15 cellular contexts compared by ENCODE assay signal in genomic region chr14:103022669-103023044, GRCh38. TPM values are rescaled to one million over a fixed set of nuclear protein-coding genes. Genes with fewer than 3 reads are reported as not detected.
DNase-seq lines count a peak whose midpoint lies in the region; ATAC-seq and TF ChIP-seq lines count a peak whose summit lies in the region.
"Had no signal": no experiment of that assay in that cellular context is flagged by ENCODE, and none has a peak within 500 bp of the region (broad histone marks: within the 10 kb centered on the region; RNA-seq: fewer than 3 reads in every experiment).

No MANE protein-coding gene starts in this region.

- H3K36me3 Mint-ChIP-seq in dendritic cell treated with granulocyte-macrophage colony-stimulating factor and Interleukin-4, amounts not matched to agents 40 ng/mL and 50 ng/mL, for 4 days (ENCODE audit: low read depth), result peaks cover 27% of the 10 kb centered on the region
- peaks cover 57% of the 10 kb centered on the region for H3K36me3 Mint-ChIP-seq in nephron progenitor cell (ENCODE audit: low read depth)
- H3K36me3 Mint-ChIP-seq in activated T-cell treated with anti-CD3 and anti-CD28 coated beads, Interleukin-2, amount 50 U/mL, for 72 hours (ENCODE audit: insufficient read depth in 2 of 2), result peaks cover 0 to 4% of the 10 kb centered on the region in 2 donors
- H3K36me3 Mint-ChIP-seq: CD14-positive monocyte had no signal

- peaks cover 7% of the 10 kb centered on the region; the same call in 1 of the 2 replicates for H3K9me3 ChIP-seq in NT2/D1 (ENCODE audit: insufficient read depth, low read length)
- H3K9me3 ChIP-seq: thyroid gland had no signal

- H3K4me1 Mint-ChIP-seq in dendritic cell treated with granulocyte-macrophage colony-stimulating factor and Interleukin-4, amounts not matched to agents 40 ng/mL and 50 ng/mL, for 4 days (ENCODE audit: low read depth), result peaks cover 44% of the 10 kb centered on the region
- H3K4me1 Mint-ChIP-seq in nephron progenitor cell, result peaks cover 68% of the 10 kb centered on the region
- peaks cover 13% of the 10 kb centered on the region for H3K4me1 Mint-ChIP-seq in activated T-cell treated with anti-CD3 and anti-CD28 coated beads, Interleukin-2, amount 50 U/mL, for 72 hours (ENCODE audit: low read depth)

- intact Hi-C loops in dendritic cell treated with granulocyte-macrophage colony-stimulating factor and Interleukin-4, amounts not matched to agents 40 ng/mL and 50 ng/mL, for 4 days (cut with micrococcal nuclease), result no loop called here

- H3K9me3 Mint-ChIP-seq in dendritic cell treated with granulocyte-macrophage colony-stimulating factor and Interleukin-4, amounts not matched to agents 40 ng/mL and 50 ng/mL, for 4 days, result no peaks in the 10 kb centered on the region
- peaks cover 27% of the 10 kb centered on the region for H3K9me3 Mint-ChIP-seq in nephron progenitor cell
- H3K9me3 Mint-ChIP-seq in activated T-cell treated with anti-CD3 and anti-CD28 coated beads, Interleukin-2, amount 50 U/mL, for 72 hours, result no peaks in the 10 kb centered on the region

- peaks cover 7% of the 10 kb centered on the region for H3K4me1 ChIP-seq in NT2/D1 (ENCODE audit: insufficient read depth, insufficient read length)

- H3K9ac ChIP-seq in NT2/D1 (ENCODE audit: insufficient read length, low read depth), result peak overlapping the region; percentile 42

- DNase-seq in COR-L47 (lab: John Stamatoyannopoulos, UW), result peak; percentile 57
- no peak for DNase-seq in NT2/D1 (ENCODE audit: low read depth, low spot score)
- no peak for DNase-seq in nephron progenitor cell
- no peak for DNase-seq in NCI-H510A treated with DMSO at 0.1 percent for 48 hours (lab: John Stamatoyannopoulos, UW)
- no peak for DNase-seq in omental fat pad (ENCODE audit: low spot score)
- DNase-seq in activated T-cell treated with anti-CD3 and anti-CD28 coated beads, Interleukin-2, amount 50 U/mL, for 72 hours, result no peak
- no peak for DNase-seq in MV-4-11 (lab: John Stamatoyannopoulos, UW)
- DNase-seq: heart right ventricle; kidney glomerular epithelial cell; psoas muscle; stimulated activated CD4-positive, alpha-beta T cell treated with anti-CD3 and anti-CD28 coated beads, Interleukin-1b, Interleukin-23, amount 100 ng/mL, for 48 hours; WERI-Rb-1 had no signal

- H3K27ac Mint-ChIP-seq in dendritic cell treated with granulocyte-macrophage colony-stimulating factor and Interleukin-4, amounts not matched to agents 40 ng/mL and 50 ng/mL, for 4 days, result peak overlapping the region; percentile 33
- H3K27ac Mint-ChIP-seq in nephron progenitor cell, result peak overlapping the region; percentile 74
- H3K27ac Mint-ChIP-seq in activated T-cell treated with anti-CD3 and anti-CD28 coated beads, Interleukin-2, amount 50 U/mL, for 72 hours, result no peak overlapping the region

- no peak overlapping the region for H3K4me3 ChIP-seq in NT2/D1 (ENCODE audit: insufficient read length, low read depth)
- H3K4me3 ChIP-seq: heart right ventricle, psoas muscle, thyroid gland had no signal

- peaks cover 10% of the 10 kb centered on the region for H3K36me3 ChIP-seq in NT2/D1 (ENCODE audit: insufficient read depth, insufficient read length, low read length)
- H3K36me3 ChIP-seq: heart right ventricle, thyroid gland, WERI-Rb-1 had no signal

- H3K27me3 Mint-ChIP-seq in dendritic cell treated with granulocyte-macrophage colony-stimulating factor and Interleukin-4, amounts not matched to agents 40 ng/mL and 50 ng/mL, for 4 days, result no peaks in the 10 kb centered on the region
- H3K27me3 Mint-ChIP-seq in nephron progenitor cell (ENCODE audit: low read depth, poor library complexity), result peaks cover 2% of the 10 kb centered on the region
- peaks cover 8% of the 10 kb centered on the region for H3K27me3 Mint-ChIP-seq in activated T-cell treated with anti-CD3 and anti-CD28 coated beads, Interleukin-2, amount 50 U/mL, for 72 hours (ENCODE audit: low read depth)

- no peaks in the 10 kb centered on the region for H3K27me3 ChIP-seq in NT2/D1 (ENCODE audit: insufficient read depth, insufficient read length)
- H3K27me3 ChIP-seq: heart right ventricle, thyroid gland had no signal

- TF ChIP-seq CTCF in nephron progenitor cell (IDR thresholded peaks at IDR 0.05), result no peak
- TF ChIP-seq CTCF in omental fat pad (IDR thresholded peaks at IDR 0.05), result no peak

- H3K4me3 Mint-ChIP-seq in dendritic cell treated with granulocyte-macrophage colony-stimulating factor and Interleukin-4, amounts not matched to agents 40 ng/mL and 50 ng/mL, for 4 days, result no peak overlapping the region
- H3K4me3 Mint-ChIP-seq in nephron progenitor cell, result no peak overlapping the region
- H3K4me3 Mint-ChIP-seq in activated T-cell treated with anti-CD3 and anti-CD28 coated beads, Interleukin-2, amount 50 U/mL, for 72 hours, result no peak overlapping the region
- H3K4me3 Mint-ChIP-seq: CD14-positive monocyte had no signal

- ATAC-seq in omental fat pad (ENCODE audit: low FRiP score), result no peak
- no peak for ATAC-seq in activated T-cell treated with anti-CD3 and anti-CD28 coated beads, Interleukin-2, amount 50 U/mL, for 72 hours (replicated peaks in 1 of 2)

RNA-seq across cellular contexts. Expression of gene CDC42BPB, which starts 34.7 kb away (rescaled TPM):
- 100 to 1,000 TPM in 3 of 4 donors, 10 to 100 TPM in 1; 63.7 to 131 (median 113) TPM for total RNA-seq in omental fat pad
- total RNA-seq in activated T-cell treated with anti-CD3 and anti-CD28 coated beads, Interleukin-2, amount 50 U/mL, for 72 hours, result 1 to 10 TPM; 3.7 to 5.4 TPM

Comparison
In these comparisons a context has a peak if more than half of its experiments do, and no peak if none do; other contexts are left out.
1. RNA of gene CDC42BPB, which starts 34.7 kb away (total RNA-seq): 63.7 to 131 TPM in omental fat pad; 3.7 to 5.4 TPM in activated T-cell treated with anti-CD3 and anti-CD28 coated beads, Interleukin-2, amount 50 U/mL, for 72 hours; every median in the first group is over 10 times any median in the second.